ENCODE assay signal across 8 cellular contexts in genomic region chr18:44678725-44679055, GRCh38. TPM values are rescaled to one million over a fixed set of nuclear protein-coding genes. Genes with fewer than 3 reads are reported as not detected.
DNase-seq lines count a peak whose midpoint lies in the region; ATAC-seq, FAIRE-seq and TF ChIP-seq lines count a peak whose summit lies in the region.

No MANE protein-coding gene starts in this region.

- peaks cover 27% of the 10 kb centered on the region for H3K27me3 Mint-ChIP-seq in activated CD8-positive, alpha-beta T cell treated with anti-CD3 and anti-CD28 coated beads, Interleukin-2, amount 10 ng/mL, durations not matched to agents 7 days and 5 days (ENCODE audit: low read depth)
- peaks cover 27% of the 10 kb centered on the region for H3K27me3 Mint-ChIP-seq in activated CD8-positive, alpha-beta T cell treated with anti-CD3 and anti-CD28 coated beads for 36 hours
- peaks cover 24% of the 10 kb centered on the region for H3K27me3 Mint-ChIP-seq in activated T-helper 17 cell treated with anti-CD3 and anti-CD28 coated beads, Interleukin-2, amount 50 U/mL, for 72 hours

- H3K27ac Mint-ChIP-seq in activated CD8-positive, alpha-beta T cell treated with anti-CD3 and anti-CD28 coated beads, Interleukin-2, amount 10 ng/mL, durations not matched to agents 7 days and 5 days, result no peak overlapping the region
- H3K27ac Mint-ChIP-seq in activated CD8-positive, alpha-beta T cell treated with anti-CD3 and anti-CD28 coated beads for 36 hours, result no peak overlapping the region
- no peak overlapping the region for H3K27ac Mint-ChIP-seq in activated T-helper 17 cell treated with anti-CD3 and anti-CD28 coated beads, Interleukin-2, amount 50 U/mL, for 72 hours

- H3K4me1 ChIP-seq in kidney (ENCODE audit: control insufficient read depth in 1 of 2, insufficient read depth in 1 of 2, low read depth in 1 of 2, low read length in 2 of 2) (peaks cover 6 to 15% of the 10 kb centered on the region in 2 donors), subcutaneous abdominal adipose tissue (ENCODE audit: control insufficient read depth in 5 of 5, insufficient read depth in 5 of 5, low read length in 5 of 5) (peaks cover 0 to 27% (median 15%) of the 10 kb centered on the region in 5 donors)

- CTCF ChIA-PET in activated CD8-positive, alpha-beta T cell treated with anti-CD3 and anti-CD28 coated beads, Interleukin-2, amount 10 ng/mL, durations not matched to agents 7 days and 5 days (lab: Charles Lee), result interaction anchor here (0.5 to 1.9 kb wide), 11 partner anchors 23 to 534 kb away, joined by 3 to 11 read pairs (median 3); no protein-coding TSS in a partner anchor
- CTCF ChIA-PET in activated CD8-positive, alpha-beta T cell treated with anti-CD3 and anti-CD28 coated beads for 36 hours (lab: Charles Lee), result interaction anchor here (0.6 to 1.9 kb wide), 15 partner anchors 9 to 549 kb away, joined by 3 to 7 read pairs (median 4); no protein-coding TSS in a partner anchor

- H3K9ac ChIP-seq in kidney (ENCODE audit: low read length in 2 of 2), result no peak overlapping the region
- H3K9ac ChIP-seq in subcutaneous abdominal adipose tissue (ENCODE audit: low read length in 5 of 5), result no peak overlapping the region

- H3K9me3 ChIP-seq in kidney (ENCODE audit: control insufficient read depth in 1 of 2, low read length in 2 of 2), result no peaks in the 10 kb centered on the region
- H3K9me3 ChIP-seq in subcutaneous abdominal adipose tissue (ENCODE audit: control insufficient read depth in 5 of 5, low read length in 5 of 5), result no peaks in the 10 kb centered on the region

- TF ChIP-seq CTCF in activated CD8-positive, alpha-beta T cell treated with anti-CD3 and anti-CD28 coated beads for 36 hours (IDR thresholded peaks at IDR 0.05), result no peak
- TF ChIP-seq CTCF in kidney (IDR thresholded peaks at IDR 0.05; ENCODE audit: borderline replicate concordance, extremely low read depth, insufficient read depth), result no peak

- H3K27ac ChIP-seq in kidney (ENCODE audit: low read depth in 2 of 2, low read length in 2 of 2) (peak overlapping the region in 1 of 2 donors; percentile 98), subcutaneous abdominal adipose tissue (ENCODE audit: low read depth, low read length) (peak overlapping the region; percentile 87)

- POLR2A ChIA-PET in activated CD8-positive, alpha-beta T cell treated with anti-CD3 and anti-CD28 coated beads, Interleukin-2, amount 10 ng/mL, durations not matched to agents 7 days and 5 days (lab: Charles Lee), result interaction anchor here (0.6 to 1.0 kb wide), 2 partner anchors 41 to 81 kb away, joined by 4 read pairs; no protein-coding TSS in a partner anchor
- POLR2A ChIA-PET in activated CD8-positive, alpha-beta T cell treated with anti-CD3 and anti-CD28 coated beads for 36 hours (lab: Charles Lee), result interaction anchor here (0.6 to 1.4 kb wide), 3 partner anchors 45 to 230 kb away, joined by 3 to 6 read pairs (median 4); no protein-coding TSS in a partner anchor

- H3K9me3 Mint-ChIP-seq in activated CD8-positive, alpha-beta T cell treated with anti-CD3 and anti-CD28 coated beads, Interleukin-2, amount 10 ng/mL, durations not matched to agents 7 days and 5 days (ENCODE audit: insufficient read depth), result no peaks in the 10 kb centered on the region
- no peaks in the 10 kb centered on the region for H3K9me3 Mint-ChIP-seq in activated CD8-positive, alpha-beta T cell treated with anti-CD3 and anti-CD28 coated beads for 36 hours
- H3K9me3 Mint-ChIP-seq in activated T-helper 17 cell treated with anti-CD3 and anti-CD28 coated beads, Interleukin-2, amount 50 U/mL, for 72 hours, result no peaks in the 10 kb centered on the region

- H3K4me1 Mint-ChIP-seq in activated CD8-positive, alpha-beta T cell treated with anti-CD3 and anti-CD28 coated beads, Interleukin-2, amount 10 ng/mL, durations not matched to agents 7 days and 5 days (ENCODE audit: low read depth), result peaks cover 12% of the 10 kb centered on the region
- H3K4me1 Mint-ChIP-seq in activated CD8-positive, alpha-beta T cell treated with anti-CD3 and anti-CD28 coated beads for 36 hours (ENCODE audit: low read depth), result no peaks in the 10 kb centered on the region
- no peaks in the 10 kb centered on the region for H3K4me1 Mint-ChIP-seq in activated T-helper 17 cell treated with anti-CD3 and anti-CD28 coated beads, Interleukin-2, amount 50 U/mL, for 72 hours

- ATAC-seq in activated CD8-positive, alpha-beta T cell treated with anti-CD3 and anti-CD28 coated beads, Interleukin-2, amount 10 ng/mL, durations not matched to agents 7 days and 5 days, result no peak
- no peak for ATAC-seq in activated CD8-positive, alpha-beta T cell treated with anti-CD3 and anti-CD28 coated beads for 36 hours
- ATAC-seq in activated T-helper 17 cell treated with anti-CD3 and anti-CD28 coated beads, Interleukin-2, amount 50 U/mL, for 72 hours (replicated peaks), result no peak
- ATAC-seq in HG03432 (IDR thresholded peaks at IDR 0.05; ENCODE audit: unreplicated experiment) (no peak), GM21423 (IDR thresholded peaks at IDR 0.05; ENCODE audit: unreplicated experiment) (no peak)

- peak overlapping the region; percentile 38 for H3K4me3 Mint-ChIP-seq in activated CD8-positive, alpha-beta T cell treated with anti-CD3 and anti-CD28 coated beads, Interleukin-2, amount 10 ng/mL, durations not matched to agents 7 days and 5 days
- no peak overlapping the region for H3K4me3 Mint-ChIP-seq in activated CD8-positive, alpha-beta T cell treated with anti-CD3 and anti-CD28 coated beads for 36 hours
- peak overlapping the region; percentile 30 for H3K4me3 Mint-ChIP-seq in activated T-helper 17 cell treated with anti-CD3 and anti-CD28 coated beads, Interleukin-2, amount 50 U/mL, for 72 hours

- H3K4me3 ChIP-seq in kidney (ENCODE audit: low read length in 2 of 2), result peak overlapping the region; percentile 53 to 59
- peak overlapping the region in 4 of 5 donors; percentile 7 to 83 (median 77) for H3K4me3 ChIP-seq in subcutaneous abdominal adipose tissue (ENCODE audit: low read depth in 1 of 5, low read length in 5 of 5)

- DNase-seq in activated CD8-positive, alpha-beta T cell treated with anti-CD3 and anti-CD28 coated beads, Interleukin-2, amount 10 ng/mL, durations not matched to agents 7 days and 5 days, result no peak
- no peak for DNase-seq in activated CD8-positive, alpha-beta T cell treated with anti-CD3 and anti-CD28 coated beads for 36 hours
- DNase-seq in kidney, result no peak
- DNase-seq in epidermal melanocyte (ENCODE audit: insufficient read length, low spot score), result no peak

- no peaks in the 10 kb centered on the region for H3K36me3 ChIP-seq in kidney (ENCODE audit: control insufficient read depth in 1 of 2, insufficient read depth in 2 of 2, low read length in 2 of 2)
- H3K36me3 ChIP-seq in subcutaneous abdominal adipose tissue (ENCODE audit: control insufficient read depth in 5 of 5, insufficient read depth in 5 of 5, low read length in 5 of 5), result no peaks in the 10 kb centered on the region

- intact Hi-C loops in activated CD8-positive, alpha-beta T cell treated with anti-CD3 and anti-CD28 coated beads for 36 hours (cut with micrococcal nuclease), result no loop called here
- intact Hi-C loops in kidney (cut with DNase I), result no loop called here

- peak; percentile 67 for FAIRE-seq in kidney (lab: Jason Lieb, UNC)

- H3K36me3 Mint-ChIP-seq in activated CD8-positive, alpha-beta T cell treated with anti-CD3 and anti-CD28 coated beads, Interleukin-2, amount 10 ng/mL, durations not matched to agents 7 days and 5 days (ENCODE audit: low read depth), result peaks cover 2% of the 10 kb centered on the region
- no peaks in the 10 kb centered on the region for H3K36me3 Mint-ChIP-seq in activated CD8-positive, alpha-beta T cell treated with anti-CD3 and anti-CD28 coated beads for 36 hours (ENCODE audit: low read depth)
- peaks cover 9% of the 10 kb centered on the region for H3K36me3 Mint-ChIP-seq in activated T-helper 17 cell treated with anti-CD3 and anti-CD28 coated beads, Interleukin-2, amount 50 U/mL, for 72 hours (ENCODE audit: low read depth)

- peaks cover 0 to 5% (median 0%) of the 10 kb centered on the region in 5 donors for H3K27me3 ChIP-seq in subcutaneous abdominal adipose tissue (ENCODE audit: control insufficient read depth in 5 of 5, insufficient read depth in 4 of 5, low read length in 5 of 5)

RNA-seq across cellular contexts. Expression of gene SETBP1, which starts 2.0 kb away (rescaled TPM):
- 1 to 10 TPM; 7.0 to 8.4 TPM for total RNA-seq in activated CD8-positive, alpha-beta T cell treated with anti-CD3 and anti-CD28 coated beads, Interleukin-2, amount 10 ng/mL, durations not matched to agents 7 days and 5 days
- total RNA-seq in activated CD8-positive, alpha-beta T cell treated with anti-CD3 and anti-CD28 coated beads for 36 hours, result 10 to 100 TPM; 10.2 to 10.4 TPM
- total RNA-seq in activated T-helper 17 cell treated with anti-CD3 and anti-CD28 coated beads, Interleukin-2, amount 50 U/mL, for 72 hours, result 1 to 10 TPM; 2.2 to 7.6 TPM
- total RNA-seq in kidney, result 71.7 TPM
- polyA plus RNA-seq in kidney (ENCODE audit: insufficient read depth, low read depth, low replicate concordance), result 2.7 TPM
